Comparison of ENCODE assay signal across 1 cellular context in genomic region chr17:45052052-45052772, GRCh38.
TF ChIP-seq lines count a peak whose summit lies in the region.

No MANE protein-coding gene starts in this region.

TF ChIP-seq in HEK293, 187 proteins besides CTCF, POLR2A, EP300 and RAD21 (continued from another document and continues in another):
- TF ChIP-seq, protein P1, sequence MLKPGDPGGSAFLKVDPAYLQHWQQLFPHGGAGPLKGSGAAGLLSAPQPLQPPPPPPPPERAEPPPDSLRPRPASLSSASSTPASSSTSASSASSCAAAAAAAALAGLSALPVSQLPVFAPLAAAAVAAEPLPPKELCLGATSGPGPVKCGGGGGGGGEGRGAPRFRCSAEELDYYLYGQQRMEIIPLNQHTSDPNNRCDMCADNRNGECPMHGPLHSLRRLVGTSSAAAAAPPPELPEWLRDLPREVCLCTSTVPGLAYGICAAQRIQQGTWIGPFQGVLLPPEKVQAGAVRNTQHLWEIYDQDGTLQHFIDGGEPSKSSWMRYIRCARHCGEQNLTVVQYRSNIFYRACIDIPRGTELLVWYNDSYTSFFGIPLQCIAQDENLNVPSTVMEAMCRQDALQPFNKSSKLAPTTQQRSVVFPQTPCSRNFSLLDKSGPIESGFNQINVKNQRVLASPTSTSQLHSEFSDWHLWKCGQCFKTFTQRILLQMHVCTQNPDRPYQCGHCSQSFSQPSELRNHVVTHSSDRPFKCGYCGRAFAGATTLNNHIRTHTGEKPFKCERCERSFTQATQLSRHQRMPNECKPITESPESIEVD (tag by site-specific recombination; IDR thresholded peaks at IDR 0.05): no peak
- TF ChIP-seq ZNF280C (tag by site-specific recombination; IDR thresholded peaks at IDR 0.05) (no peak), ZNF132 (tag by site-specific recombination; IDR thresholded peaks at IDR 0.05; ENCODE audit: borderline replicate concordance) (no peak), ZNF560 (tag by site-specific recombination; IDR thresholded peaks at IDR 0.05; ENCODE audit: borderline replicate concordance) (no peak), ZNF423 (tag by site-specific recombination; IDR thresholded peaks at IDR 0.05) (no peak), ZSCAN16 (tag by site-specific recombination; IDR thresholded peaks at IDR 0.05) (no peak), ZNF561 (tag by site-specific recombination; IDR thresholded peaks at IDR 0.05; ENCODE audit: borderline replicate concordance) (0 out of 2 replicates have a peak, but pooled peaks have one; percentile 53), ZNF701 (tag by site-specific recombination; IDR thresholded peaks at IDR 0.05) (no peak), ZNF292 (tag by site-specific recombination; IDR thresholded peaks at IDR 0.05; ENCODE audit: borderline replicate concordance, low read depth) (no peak), ZNF830 (tag by site-specific recombination; IDR thresholded peaks at IDR 0.05; ENCODE audit: low read depth) (no peak), ZNF837 (tag by site-specific recombination; IDR thresholded peaks at IDR 0.05) (no peak), ZNF24 (tag by site-specific recombination; IDR thresholded peaks at IDR 0.05) (0 out of 2 replicates have a peak, but pooled peaks have one; percentile 20), ZNF571 (tag by site-specific recombination; IDR thresholded peaks at IDR 0.05) (no peak), ZNF398 (tag by site-specific recombination; IDR thresholded peaks at IDR 0.05) (peak; percentile 51), ZNF184 (tag by site-specific recombination; IDR thresholded peaks at IDR 0.05) (no peak; the same call in 1 of the 2 replicates), ZBTB17 (tag by site-specific recombination; IDR thresholded peaks at IDR 0.05) (peak; percentile 81), ZNF777 (tag by site-specific recombination; IDR thresholded peaks at IDR 0.05; ENCODE audit: borderline replicate concordance) (no peak), ZNF548 (tag by site-specific recombination; IDR thresholded peaks at IDR 0.05) (no peak), ZNF175 (tag by site-specific recombination; IDR thresholded peaks at IDR 0.05) (no peak), SP2 (tag by site-specific recombination; IDR thresholded peaks at IDR 0.05) (peak; percentile 21; the same call in 1 of the 2 replicates), ZFP69B (tag by site-specific recombination; IDR thresholded peaks at IDR 0.05) (no peak), ZNF2 (tag by site-specific recombination; IDR thresholded peaks at IDR 0.05) (0 out of 2 replicates have a peak, but pooled peaks have one; percentile 32), OSR2 (tag by site-specific recombination; IDR thresholded peaks at IDR 0.05) (no peak), ZNF302 (tag by site-specific recombination; IDR thresholded peaks at IDR 0.05; ENCODE audit: low read depth) (no peak), ZBTB7A (tag by site-specific recombination; IDR thresholded peaks at IDR 0.05; ENCODE audit: low read depth) (no peak; the same call in 1 of the 2 replicates), ZNF558 (tag by site-specific recombination; IDR thresholded peaks at IDR 0.05) (no peak), ZBTB11 (tag by site-specific recombination; conservative IDR thresholded peaks at IDR 0.05; ENCODE audit: low read depth) (0 out of 2 replicates have a peak, but pooled peaks have one; percentile 12), KLF17 (tag by site-specific recombination; IDR thresholded peaks at IDR 0.05) (peak; percentile 54), ZNF488 (tag by site-specific recombination; IDR thresholded peaks at IDR 0.05) (no peak), ZNF274 (IDR thresholded peaks at IDR 0.05; ENCODE audit: low read length) (no peak), ZNF274 (tag by site-specific recombination; IDR thresholded peaks at IDR 0.05; ENCODE audit: borderline replicate concordance) (no peak), KLF7 (tag by site-specific recombination; IDR thresholded peaks at IDR 0.05; ENCODE audit: borderline replicate concordance) (peak; percentile 21; the same call in 1 of the 2 replicates), ZFP41 (tag by site-specific recombination; IDR thresholded peaks at IDR 0.05; ENCODE audit: borderline replicate concordance) (no peak), ZNF19 (tag by site-specific recombination; IDR thresholded peaks at IDR 0.05; ENCODE audit: low read depth) (no peak), GLIS2 (tag by site-specific recombination; IDR thresholded peaks at IDR 0.05) (peak; percentile 58; the same call in 1 of the 2 replicates), ZNF544 (tag by site-specific recombination; IDR thresholded peaks at IDR 0.05) (no peak)
- TF ChIP-seq, protein P2, sequence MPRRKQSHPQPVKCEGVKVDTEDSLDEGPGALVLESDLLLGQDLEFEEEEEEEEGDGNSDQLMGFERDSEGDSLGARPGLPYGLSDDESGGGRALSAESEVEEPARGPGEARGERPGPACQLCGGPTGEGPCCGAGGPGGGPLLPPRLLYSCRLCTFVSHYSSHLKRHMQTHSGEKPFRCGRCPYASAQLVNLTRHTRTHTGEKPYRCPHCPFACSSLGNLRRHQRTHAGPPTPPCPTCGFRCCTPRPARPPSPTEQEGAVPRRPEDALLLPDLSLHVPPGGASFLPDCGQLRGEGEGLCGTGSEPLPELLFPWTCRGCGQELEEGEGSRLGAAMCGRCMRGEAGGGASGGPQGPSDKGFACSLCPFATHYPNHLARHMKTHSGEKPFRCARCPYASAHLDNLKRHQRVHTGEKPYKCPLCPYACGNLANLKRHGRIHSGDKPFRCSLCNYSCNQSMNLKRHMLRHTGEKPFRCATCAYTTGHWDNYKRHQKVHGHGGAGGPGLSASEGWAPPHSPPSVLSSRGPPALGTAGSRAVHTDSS (tag by site-specific recombination; IDR thresholded peaks at IDR 0.05): no peak; the same call in 1 of the 2 replicates
- TF ChIP-seq, protein P3, sequence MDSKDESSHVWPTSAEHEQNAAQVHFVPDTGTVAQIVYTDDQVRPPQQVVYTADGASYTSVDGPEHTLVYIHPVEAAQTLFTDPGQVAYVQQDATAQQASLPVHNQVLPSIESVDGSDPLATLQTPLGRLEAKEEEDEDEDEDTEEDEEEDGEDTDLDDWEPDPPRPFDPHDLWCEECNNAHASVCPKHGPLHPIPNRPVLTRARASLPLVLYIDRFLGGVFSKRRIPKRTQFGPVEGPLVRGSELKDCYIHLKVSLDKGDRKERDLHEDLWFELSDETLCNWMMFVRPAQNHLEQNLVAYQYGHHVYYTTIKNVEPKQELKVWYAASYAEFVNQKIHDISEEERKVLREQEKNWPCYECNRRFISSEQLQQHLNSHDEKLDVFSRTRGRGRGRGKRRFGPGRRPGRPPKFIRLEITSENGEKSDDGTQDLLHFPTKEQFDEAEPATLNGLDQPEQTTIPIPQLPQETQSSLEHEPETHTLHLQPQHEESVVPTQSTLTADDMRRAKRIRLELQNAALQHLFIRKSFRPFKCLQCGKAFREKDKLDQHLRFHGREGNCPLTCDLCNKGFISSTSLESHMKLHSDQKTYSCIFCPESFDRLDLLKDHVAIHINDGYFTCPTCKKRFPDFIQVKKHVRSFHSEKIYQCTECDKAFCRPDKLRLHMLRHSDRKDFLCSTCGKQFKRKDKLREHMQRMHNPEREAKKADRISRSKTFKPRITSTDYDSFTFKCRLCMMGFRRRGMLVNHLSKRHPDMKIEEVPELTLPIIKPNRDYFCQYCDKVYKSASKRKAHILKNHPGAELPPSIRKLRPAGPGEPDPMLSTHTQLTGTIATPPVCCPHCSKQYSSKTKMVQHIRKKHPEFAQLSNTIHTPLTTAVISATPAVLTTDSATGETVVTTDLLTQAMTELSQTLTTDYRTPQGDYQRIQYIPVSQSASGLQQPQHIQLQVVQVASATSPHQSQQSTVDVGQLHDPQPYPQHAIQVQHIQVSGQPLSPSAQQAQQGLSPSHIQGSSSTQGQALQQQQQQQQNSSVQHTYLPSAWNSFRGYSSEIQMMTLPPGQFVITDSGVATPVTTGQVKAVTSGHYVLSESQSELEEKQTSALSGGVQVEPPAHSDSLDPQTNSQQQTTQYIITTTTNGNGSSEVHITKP (tag by site-specific recombination; IDR thresholded peaks at IDR 0.05): peak; percentile 45; the same call in 1 of the 2 replicates
- TF ChIP-seq, protein P4, sequence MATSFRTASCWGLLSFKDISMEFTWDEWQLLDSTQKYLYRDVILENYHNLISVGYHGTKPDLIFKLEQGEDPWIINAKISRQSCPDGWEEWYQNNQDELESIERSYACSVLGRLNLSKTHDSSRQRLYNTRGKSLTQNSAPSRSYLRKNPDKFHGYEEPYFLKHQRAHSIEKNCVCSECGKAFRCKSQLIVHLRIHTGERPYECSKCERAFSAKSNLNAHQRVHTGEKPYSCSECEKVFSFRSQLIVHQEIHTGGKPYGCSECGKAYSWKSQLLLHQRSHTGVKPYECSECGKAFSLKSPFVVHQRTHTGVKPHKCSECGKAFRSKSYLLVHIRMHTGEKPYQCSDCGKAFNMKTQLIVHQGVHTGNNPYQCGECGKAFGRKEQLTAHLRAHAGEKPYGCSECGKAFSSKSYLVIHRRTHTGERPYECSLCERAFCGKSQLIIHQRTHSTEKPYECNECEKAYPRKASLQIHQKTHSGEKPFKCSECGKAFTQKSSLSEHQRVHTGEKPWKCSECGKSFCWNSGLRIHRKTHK (tag by site-specific recombination; IDR thresholded peaks at IDR 0.05): no peak
